ENCODE assay signal across 27 cellular contexts in the genomic region with DNA sequence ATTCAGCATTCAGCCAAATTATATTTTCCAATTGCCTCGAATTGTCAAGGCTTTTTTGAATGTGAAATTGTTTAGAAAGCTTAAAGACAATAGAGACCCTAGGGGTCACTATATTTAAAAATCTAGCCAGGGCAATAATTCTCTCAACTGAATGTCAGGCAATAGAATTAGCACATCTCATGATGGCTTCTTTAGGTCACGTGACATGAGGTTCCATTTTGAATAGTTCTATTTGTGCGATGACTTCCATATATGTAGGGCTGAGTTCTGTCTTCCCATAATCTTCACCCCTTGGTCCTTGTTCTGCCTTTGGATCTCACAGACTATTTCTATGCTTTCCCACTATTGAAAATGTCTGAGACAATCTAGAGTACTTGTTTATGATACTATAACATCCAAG.
"Had no signal": no experiment of that assay in that cellular context is flagged by ENCODE, and none has a peak within 500 bp of the region (broad histone marks: within the 10 kb centered on the region; RNA-seq: fewer than 3 reads in every experiment).

No MANE protein-coding gene starts in this region.

- H3K36me3 ChIP-seq: neural progenitor cell, neutrophil, pancreas, prostate gland, spleen, stomach, thoracic aorta, thyroid gland, tibial nerve, upper lobe of left lung, vagina had no signal

- FAIRE-seq: pancreas, urothelium cell line had no signal

- H3K27me3 ChIP-seq: neural progenitor cell, neutrophil, pancreas, spleen, stomach, thyroid gland, tibial nerve, upper lobe of left lung, vagina had no signal

- H2AFZ ChIP-seq: neural progenitor cell had no signal

- H3K27ac ChIP-seq: neural progenitor cell, neutrophil, pancreas, prostate gland, skin epidermis, spleen, stomach, thoracic aorta, thyroid gland, tibial nerve, upper lobe of left lung, vagina had no signal

- H3K4me2 ChIP-seq: neural progenitor cell, smooth muscle cell had no signal

- DNase-seq: naive thymus-derived CD4-positive, alpha-beta T cell; natural killer cell; nucleus accumbens; pancreas; right cardiac atrium; spleen; stimulated activated CD4-positive, alpha-beta T cell treated with anti-CD3 and anti-CD28 coated beads, Interleukin-15, amount 100 ng/mL, for 24 hours; stimulated activated CD4-positive, alpha-beta T cell treated with anti-CD3 and anti-CD28 coated beads, Interleukin-2, amount 100 ng/mL, for 24 hours; stimulated activated CD4-positive, alpha-beta T cell treated with anti-CD3 and anti-CD28 coated beads, Interleukin-2, amount 100 ng/mL, for 48 hours; stimulated activated CD4-positive, alpha-beta T cell treated with anti-CD3 and anti-CD28 coated beads, Interleukin-4, amount 100 ng/mL, for 24 hours; stimulated activated naive B cell treated with anti-CD40 and anti-IgM and Interleukin-4, amounts not matched to agents 10 μg/mL and 1 μg/mL and 100 μg/mL, for 72 hours; stimulated activated naive CD4-positive, alpha-beta T cell treated with Interleukin-2 at 50 U/mL for 16 hours; stomach; thyroid gland; trophoblast cell; upper lobe of left lung had no signal

- H3K9ac ChIP-seq: neural progenitor cell had no signal

- ATAC-seq: naive thymus-derived CD4-positive, alpha-beta T cell; natural killer cell; pancreas; right cardiac atrium; sciatic nerve; stimulated activated effector memory CD8-positive, alpha-beta T cell treated with anti-CD3 and anti-CD28 coated beads, Interleukin-12 subunit alpha, Interleukin-12 subunit beta, amount 100 ng/mL, for 72 hours; stimulated activated naive B cell treated with anti-CD40 and anti-IgM and Interleukin-4, amounts not matched to agents 10 μg/mL and 1 μg/mL and 100 μg/mL, for 72 hours had no signal

- H3K9me3 ChIP-seq: neutrophil, pancreas, prostate gland, spleen, stomach, thoracic aorta, thyroid gland, tibial nerve, upper lobe of left lung, vagina had no signal

- H3K4me3 ChIP-seq: neural progenitor cell, pancreas, prostate gland, skin epidermis, smooth muscle cell, spleen, stomach, thoracic aorta, thyroid gland, tibial nerve, upper lobe of left lung, vagina had no signal

- H3K4me1 ChIP-seq: neural progenitor cell, prostate gland, spleen, stomach, thyroid gland, tibial nerve, upper lobe of left lung, vagina had no signal
